In genomic region chr1:156276966-156277381, GRCh38 we compare ENCODE assay signal across 1 cellular context.
TF ChIP-seq lines count a peak whose summit lies in the region.

No MANE protein-coding gene starts in this region.

TF ChIP-seq in K562, 482 proteins besides CTCF, POLR2A, EP300 and RAD21:
- no peak for TF ChIP-seq ATF3 (IDR thresholded peaks at IDR 0.05)
- TF ChIP-seq ATF3 (CRISPR knock-in tag; conservative IDR thresholded peaks at IDR 0.05), result no peak
- TF ChIP-seq ZNF76 (CRISPR knock-in tag; IDR thresholded peaks at IDR 0.05; ENCODE audit: borderline replicate concordance), result no peak
- no peak for TF ChIP-seq NR4A1 (CRISPR knock-in tag; IDR thresholded peaks at IDR 0.05)
- TF ChIP-seq NR4A1 (tag; IDR thresholded peaks at IDR 0.05), result no peak
- 0 out of 2 replicates have a peak, but pooled peaks have one; percentile 23 for TF ChIP-seq CEBPG (CRISPR knock-in tag; IDR thresholded peaks at IDR 0.05)
- no peak for TF ChIP-seq CEBPG (tag; conservative IDR thresholded peaks at IDR 0.05 in 1 of 2, IDR thresholded peaks at IDR 0.05 in 1 of 2)
- peak; percentile 75 for TF ChIP-seq CEBPB (tag; IDR thresholded peaks at IDR 0.05)
TF ChIP-seq in K562: peak in this region for 2.
